21 cellular contexts compared by ENCODE assay signal in genomic region chr1:89800022-89800655, GRCh38.
"Had no signal": no experiment of that assay in that cellular context is flagged by ENCODE, and none has a peak within 500 bp of the region (broad histone marks: within the 10 kb centered on the region; RNA-seq: fewer than 3 reads in every experiment).

No MANE protein-coding gene starts in this region.

- H3K27me3 Mint-ChIP-seq: activated CD4-positive, alpha-beta memory T cell treated with anti-CD3 and anti-CD28 coated beads, Interleukin-2, amount 10 ng/mL, durations not matched to agents 7 days and 5 days; activated naive CD4-positive, alpha-beta T cell treated with anti-CD3 and anti-CD28 coated beads, Interleukin-2, amount 50 U/mL, for 24 hours; activated T-cell treated with anti-CD3 and anti-CD28 coated beads, Interleukin-2, amount 50 U/mL, for 24 hours; T-cell had no signal

- DNase-seq: activated CD4-positive, alpha-beta memory T cell treated with anti-CD3 and anti-CD28 coated beads, Interleukin-2, amount 10 ng/mL, durations not matched to agents 7 days and 5 days; activated CD4-positive, alpha-beta T cell treated with anti-CD3 and anti-CD28 coated beads for 1 hour; activated effector memory CD4-positive, alpha-beta T cell treated with Interleukin-2 at 50 U/mL for 16 hours; activated T-cell treated with anti-CD3 and anti-CD28 coated beads, Interleukin-2, amount 50 U/mL, for 24 hours; amygdala; central memory CD4-positive, alpha-beta T cell; colonic mucosa; effector CD4-positive, alpha-beta T cell; esophagus squamous epithelium; islet precursor cell; left lung; naive B cell; stimulated activated CD4-positive, alpha-beta T cell treated with anti-CD3 and anti-CD28 coated beads, Interleukin-4, amount 100 ng/mL, for 1 hour; stimulated activated naive B cell treated with anti-CD40 and anti-IgM and Interleukin-4, amounts not matched to agents 10 μg/mL and 1 μg/mL and 100 μg/mL, for 72 hours; T-cell; T1000; upper lobe of left lung had no signal

- H3K4me1 Mint-ChIP-seq: activated naive CD4-positive, alpha-beta T cell treated with anti-CD3 and anti-CD28 coated beads, Interleukin-2, amount 50 U/mL, for 24 hours; naive B cell; T-cell had no signal

- H3K9me3 ChIP-seq: colonic mucosa, esophagus squamous epithelium, left lung, upper lobe of left lung had no signal

- H3K4me3 ChIP-seq: colonic mucosa, esophagus squamous epithelium, hepatocyte, left lung, upper lobe of left lung had no signal

- H2AFZ ChIP-seq: hepatocyte had no signal

- H3K27ac Mint-ChIP-seq: activated CD4-positive, alpha-beta memory T cell treated with anti-CD3 and anti-CD28 coated beads, Interleukin-2, amount 10 ng/mL, durations not matched to agents 7 days and 5 days; activated naive CD4-positive, alpha-beta T cell treated with anti-CD3 and anti-CD28 coated beads, Interleukin-2, amount 50 U/mL, for 24 hours; activated T-cell treated with anti-CD3 and anti-CD28 coated beads, Interleukin-2, amount 50 U/mL, for 24 hours; stimulated activated naive B cell treated with anti-CD40 and anti-IgM and Interleukin-4, amounts not matched to agents 10 μg/mL and 1 μg/mL and 100 μg/mL, for 72 hours; T-cell had no signal

- ATAC-seq: left lung, T-cell had no signal

- H3K36me3 Mint-ChIP-seq: activated naive CD4-positive, alpha-beta T cell treated with anti-CD3 and anti-CD28 coated beads, Interleukin-2, amount 50 U/mL, for 24 hours; brain; naive B cell; stimulated activated naive B cell treated with anti-CD40 and anti-IgM and Interleukin-4, amounts not matched to agents 10 μg/mL and 1 μg/mL and 100 μg/mL, for 72 hours; T-cell had no signal

- H3K27me3 ChIP-seq: colonic mucosa, esophagus squamous epithelium, hepatocyte, left lung, upper lobe of left lung had no signal

- H3K4me3 Mint-ChIP-seq: activated CD4-positive, alpha-beta memory T cell treated with anti-CD3 and anti-CD28 coated beads, Interleukin-2, amount 10 ng/mL, durations not matched to agents 7 days and 5 days; activated naive CD4-positive, alpha-beta T cell treated with anti-CD3 and anti-CD28 coated beads, Interleukin-2, amount 50 U/mL, for 24 hours; activated T-cell treated with anti-CD3 and anti-CD28 coated beads, Interleukin-2, amount 50 U/mL, for 24 hours; brain; stimulated activated naive B cell treated with anti-CD40 and anti-IgM and Interleukin-4, amounts not matched to agents 10 μg/mL and 1 μg/mL and 100 μg/mL, for 72 hours; T-cell had no signal

- H3K27ac ChIP-seq: colonic mucosa, esophagus squamous epithelium, hepatocyte, left lung, upper lobe of left lung, VCaP had no signal

- H3K9me3 Mint-ChIP-seq: activated CD4-positive, alpha-beta memory T cell treated with anti-CD3 and anti-CD28 coated beads, Interleukin-2, amount 10 ng/mL, durations not matched to agents 7 days and 5 days; activated naive CD4-positive, alpha-beta T cell treated with anti-CD3 and anti-CD28 coated beads, Interleukin-2, amount 50 U/mL, for 24 hours; activated T-cell treated with anti-CD3 and anti-CD28 coated beads, Interleukin-2, amount 50 U/mL, for 24 hours; stimulated activated naive B cell treated with anti-CD40 and anti-IgM and Interleukin-4, amounts not matched to agents 10 μg/mL and 1 μg/mL and 100 μg/mL, for 72 hours; T-cell had no signal

- H3K36me3 ChIP-seq: colonic mucosa, esophagus squamous epithelium, left lung, upper lobe of left lung had no signal

- H3K4me1 ChIP-seq: colonic mucosa, esophagus squamous epithelium, upper lobe of left lung had no signal

- H3K4me2 ChIP-seq: hepatocyte had no signal

- H3K79me2 ChIP-seq: hepatocyte had no signal
